9 cellular contexts compared by ENCODE assay signal in the genomic region with DNA sequence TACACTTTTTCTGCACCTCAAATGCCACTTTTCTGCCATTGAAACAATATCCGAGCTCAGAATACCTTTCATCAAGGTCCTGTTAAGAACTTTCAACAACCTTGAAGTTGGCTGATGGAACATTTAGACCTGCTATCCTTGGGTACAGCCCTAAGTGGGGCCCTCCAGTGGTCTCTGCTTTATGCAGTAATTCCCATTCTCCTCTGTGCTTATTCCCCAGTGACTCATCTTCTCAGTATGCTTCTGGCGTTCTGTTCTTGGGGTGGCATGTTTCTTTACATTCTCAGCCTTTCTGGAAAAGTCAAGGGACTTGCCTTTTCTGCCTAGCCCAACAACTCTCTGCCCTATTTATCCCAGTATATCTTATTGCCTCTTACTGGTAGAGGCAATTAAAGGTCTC. TPM values are rescaled to one million over a fixed set of nuclear protein-coding genes. Genes with fewer than 3 reads are reported as not detected.
A peak's percentile ranks its signal among the peaks of the same experiment; 100 is the strongest.
DNase-seq lines count a peak whose midpoint lies in the region; ATAC-seq and TF ChIP-seq lines count a peak whose summit lies in the region.
"Had no signal": no experiment of that assay in that cellular context is flagged by ENCODE, and none has a peak within 500 bp of the region (broad histone marks: within the 10 kb centered on the region; RNA-seq: fewer than 3 reads in every experiment).

No MANE protein-coding gene starts in this region.

- peak overlapping the region; percentile 26 for H3K4me3 Mint-ChIP-seq in MCF 10A (ENCODE audit: unreplicated experiment)

- no peaks in the 10 kb centered on the region for H3K27me3 ChIP-seq in breast epithelium
- no peaks in the 10 kb centered on the region for H3K27me3 ChIP-seq in upper lobe of right lung

- no peaks in the 10 kb centered on the region for H3K9me3 ChIP-seq in breast epithelium
- H3K9me3 ChIP-seq in upper lobe of right lung: no peaks in the 10 kb centered on the region

- no peak overlapping the region for H3K4me3 ChIP-seq in breast epithelium
- H3K4me3 ChIP-seq in upper lobe of right lung: no peak overlapping the region

- CTCF ChIA-PET in MCF 10A (lab: Yijun Ruan, JAX): interaction anchor here (0.6 to 1.0 kb wide), 2 partner anchors 45 to 167 kb away, joined by 3 read pairs; no protein-coding TSS in a partner anchor

- H3K27ac ChIP-seq in breast epithelium (no peak overlapping the region), upper lobe of right lung (no peak overlapping the region)

- H3K4me1 ChIP-seq in breast epithelium (peaks cover 0 to 7% of the 10 kb centered on the region in 2 donors), upper lobe of right lung (peaks cover 61% of the 10 kb centered on the region)

- in situ Hi-C loops in SK-MEL-5 (cut with HindIII; ENCODE audit: low pct_unique_long_range_greater_than_20kb, low sequenced_read_pairs): no loop called here

- peaks cover 30% of the 10 kb centered on the region for H3K4me1 Mint-ChIP-seq in MCF 10A (ENCODE audit: insufficient read depth, unreplicated experiment)

- intact Hi-C loops in MCF 10A (cut with micrococcal nuclease) (loop anchor here (1.0 kb wide), 1 partner anchor 20 kb away; no protein-coding TSS in a partner anchor), breast epithelium (cut with DNase I; ENCODE audit: low total_unique reads) (no loop called here), upper lobe of right lung (cut with DNase I) (no loop called here)

- peak overlapping the region; percentile 30 for H3K27ac Mint-ChIP-seq in MCF 10A (ENCODE audit: low read depth, unreplicated experiment)

- POLR2A ChIA-PET in MCF 10A (lab: Yijun Ruan, JAX): interaction anchor here (0.6 to 1.2 kb wide), 2 partner anchors 10 to 71 kb away, joined by 3 to 4 read pairs; no protein-coding TSS in a partner anchor

- TF ChIP-seq CTCF in MCF 10A (IDR thresholded peaks at IDR 0.05; ENCODE audit: unreplicated experiment) (no peak), breast epithelium (IDR thresholded peaks at IDR 0.05) (no peak), upper lobe of right lung (IDR thresholded peaks at IDR 0.05) (no peak)

- H3K27me3 Mint-ChIP-seq in MCF 10A (ENCODE audit: insufficient read depth, unreplicated experiment): no peaks in the 10 kb centered on the region

- no peaks in the 10 kb centered on the region for H3K9me3 Mint-ChIP-seq in MCF 10A (ENCODE audit: unreplicated experiment)

- peaks cover 15% of the 10 kb centered on the region for H3K36me3 Mint-ChIP-seq in MCF 10A (ENCODE audit: insufficient read depth, unreplicated experiment)

- TF ChIP-seq POLR2A in breast epithelium (IDR thresholded peaks at IDR 0.05): no peak

- H3K36me3 ChIP-seq in breast epithelium (no peaks in the 10 kb centered on the region), upper lobe of right lung (peaks cover 10% of the 10 kb centered on the region)

- DNase-seq in MCF 10A (ENCODE audit: unreplicated experiment): peak; percentile 60
- DNase-seq in breast epithelium (ENCODE audit: low spot score in 2 of 2): no peak
- DNase-seq in SK-MEL-5 (ENCODE audit: low read depth, low spot score): peak; percentile 20
- DNase-seq in fibroblast of gingiva (ENCODE audit: low read depth): peak; percentile 33
- no peak for DNase-seq in upper lobe of right lung
- DNase-seq in NCI-H748 treated with DMSO at 0.1 percent for 48 hours (lab: John Stamatoyannopoulos, UW): no peak
- DNase-seq in UCSD-AML1 (lab: John Stamatoyannopoulos, UW; ENCODE audit: unreplicated experiment): no peak

- no TSS peak for BruUV-seq in MCF 10A (replicated peaks; lab: Mats Ljungman, UMichigan)

- ATAC-seq in upper lobe of right lung (peak; percentile 15), HG02938 (IDR thresholded peaks at IDR 0.05; ENCODE audit: unreplicated experiment) (no peak)
- ATAC-seq: sciatic nerve had no signal

RNA-seq across cellular contexts. Expression of a gene that starts 7.1 kb away (rescaled TPM):
- total RNA-seq in MCF 10A (2022) (218 and 245 TPM in 2 replicates), breast epithelium (10 to 100 TPM; 37.0 to 54.7 (median 44.0) TPM), upper lobe of right lung (107 TPM)
- 13.6 and 14.4 TPM in 2 replicates for total RNA-seq in SK-MEL-5 (2014; rRNA removed; shearing (Covaris generic))
- polyA plus RNA-seq in SK-MEL-5 (2015; cell fraction: cytosol; rRNA removed): 124 and 130 TPM in 2 replicates
- polyA plus RNA-seq in SK-MEL-5 (2015; cell fraction: nucleus; rRNA removed): 25.6 and 30.5 TPM in 2 replicates

RNA-seq across cellular contexts. Expression of a gene that starts 52.3 kb away (rescaled TPM):
- total RNA-seq in MCF 10A (2022): not detected in 2 replicates
- total RNA-seq in breast epithelium: not detected
- not detected in 2 replicates for total RNA-seq in SK-MEL-5 (2014; rRNA removed; shearing (Covaris generic))
- not detected in 2 replicates for polyA plus RNA-seq in SK-MEL-5 (2015; cell fraction: cytosol; rRNA removed)
- not detected in 2 replicates for polyA plus RNA-seq in SK-MEL-5 (2015; cell fraction: nucleus; rRNA removed)
- not detected for total RNA-seq in upper lobe of right lung

Comparison
In these comparisons a context has a peak if more than half of its experiments do, and no peak if none do; other contexts are left out.
1. DNase-seq: peak in MCF 10A (single experiment), SK-MEL-5 (single experiment) and fibroblast of gingiva (single experiment); none in breast epithelium (0 of 2), upper lobe of right lung (single experiment), NCI-H748 treated with DMSO at 0.1 percent for 48 hours (single experiment) and UCSD-AML1 (single experiment).